Comparison of ENCODE assay signal across 1 cellular context in genomic region chr17:36992701-36993100, GRCh38.
TF ChIP-seq lines count a peak whose summit lies in the region.

No MANE protein-coding gene starts in this region.

TF ChIP-seq in HepG2, 621 proteins besides CTCF, POLR2A, EP300 and RAD21 (continued from another document):
- TF ChIP-seq, protein P1, sequence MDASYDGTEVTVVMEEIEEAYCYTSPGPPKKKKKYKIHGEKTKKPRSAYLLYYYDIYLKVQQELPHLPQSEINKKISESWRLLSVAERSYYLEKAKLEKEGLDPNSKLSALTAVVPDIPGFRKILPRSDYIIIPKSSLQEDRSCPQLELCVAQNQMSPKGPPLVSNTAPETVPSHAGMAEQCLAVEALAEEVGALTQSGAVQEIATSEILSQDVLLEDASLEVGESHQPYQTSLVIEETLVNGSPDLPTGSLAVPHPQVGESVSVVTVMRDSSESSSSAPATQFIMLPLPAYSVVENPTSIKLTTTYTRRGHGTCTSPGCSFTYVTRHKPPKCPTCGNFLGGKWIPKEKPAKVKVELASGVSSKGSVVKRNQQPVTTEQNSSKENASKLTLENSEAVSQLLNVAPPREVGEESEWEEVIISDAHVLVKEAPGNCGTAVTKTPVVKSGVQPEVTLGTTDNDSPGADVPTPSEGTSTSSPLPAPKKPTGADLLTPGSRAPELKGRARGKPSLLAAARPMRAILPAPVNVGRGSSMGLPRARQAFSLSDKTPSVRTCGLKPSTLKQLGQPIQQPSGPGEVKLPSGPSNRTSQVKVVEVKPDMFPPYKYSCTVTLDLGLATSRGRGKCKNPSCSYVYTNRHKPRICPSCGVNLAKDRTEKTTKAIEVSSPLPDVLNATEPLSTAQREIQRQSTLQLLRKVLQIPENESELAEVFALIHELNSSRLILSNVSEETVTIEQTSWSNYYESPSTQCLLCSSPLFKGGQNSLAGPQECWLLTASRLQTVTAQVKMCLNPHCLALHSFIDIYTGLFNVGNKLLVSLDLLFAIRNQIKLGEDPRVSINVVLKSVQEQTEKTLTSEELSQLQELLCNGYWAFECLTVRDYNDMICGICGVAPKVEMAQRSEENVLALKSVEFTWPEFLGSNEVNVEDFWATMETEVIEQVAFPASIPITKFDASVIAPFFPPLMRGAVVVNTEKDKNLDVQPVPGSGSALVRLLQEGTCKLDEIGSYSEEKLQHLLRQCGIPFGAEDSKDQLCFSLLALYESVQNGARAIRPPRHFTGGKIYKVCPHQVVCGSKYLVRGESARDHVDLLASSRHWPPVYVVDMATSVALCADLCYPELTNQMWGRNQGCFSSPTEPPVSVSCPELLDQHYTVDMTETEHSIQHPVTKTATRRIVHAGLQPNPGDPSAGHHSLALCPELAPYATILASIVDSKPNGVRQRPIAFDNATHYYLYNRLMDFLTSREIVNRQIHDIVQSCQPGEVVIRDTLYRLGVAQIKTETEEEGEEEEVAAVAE (CRISPR knock-in tag; IDR thresholded peaks at IDR 0.05; ENCODE audit: borderline replicate concordance) = no peak
- TF ChIP-seq FOXO4 (CRISPR knock-in tag; conservative IDR thresholded peaks at IDR 0.05) = no peak
- TF ChIP-seq KMT2B (CRISPR knock-in tag; IDR thresholded peaks at IDR 0.05) = no peak
- TF ChIP-seq THAP9 (CRISPR knock-in tag; IDR thresholded peaks at IDR 0.05; ENCODE audit: borderline replicate concordance) = no peak
- TF ChIP-seq ZBTB8A (CRISPR knock-in tag; IDR thresholded peaks at IDR 0.05; ENCODE audit: borderline replicate concordance, low read depth) = no peak
